Comparison of ENCODE assay signal across 11 cellular contexts in genomic region chrX:52873825-52874224, GRCh38. TPM values are rescaled to one million over a fixed set of nuclear protein-coding genes. Genes with fewer than 3 reads are reported as not detected.
"Had no signal": no experiment of that assay in that cellular context is flagged by ENCODE, and none has a peak within 500 bp of the region (broad histone marks: within the 10 kb centered on the region; RNA-seq: fewer than 3 reads in every experiment).

No MANE protein-coding gene starts in this region.

RNA-seq across cellular contexts. Expression of gene XAGE3, which starts 5.9 kb away (rescaled TPM):
- total RNA-seq: OCI-LY7, PC-3, PC-9, Peyer's patch, Right ventricle myocardium inferior, Right ventricle myocardium superior, RPMI7951, SJCRH30, SJSA1, SK-MEL-5 had no signal
- polyA plus RNA-seq: SK-N-SH had no signal
